8 cellular contexts compared by ENCODE assay signal in genomic region chr1:153749408-153750005, GRCh38.
DNase-seq lines count a peak whose midpoint lies in the region; ATAC-seq lines count a peak whose summit lies in the region.

No MANE protein-coding gene starts in this region.

- H3K4me3 ChIP-seq in skeletal muscle cell (ENCODE audit: low read depth, low read length) = no peak overlapping the region

- peak; percentile 78 for ATAC-seq in HG02763 (IDR thresholded peaks at IDR 0.05; ENCODE audit: unreplicated experiment)
- ATAC-seq in HG03025 (IDR thresholded peaks at IDR 0.05; ENCODE audit: low FRiP score, unreplicated experiment) = no peak

- DNase-seq in GM03348 (ENCODE audit: low spot score) = peak; percentile 93
- peak; percentile 48 to 53 for DNase-seq in NCI-H187 (lab: John Stamatoyannopoulos, UW)
- peak; percentile 38 to 82 (median 65) for DNase-seq in T-helper 2 cell
- peak; percentile 61 for DNase-seq in amniotic stem cell (lab: John Stamatoyannopoulos, UW)
- DNase-seq in hepatic stellate cell (ENCODE audit: low spot score) = peak; percentile 79
- DNase-seq in skeletal muscle cell (ENCODE audit: low read depth) = peak; percentile 34

Comparison
In these comparisons a context has a peak if more than half of its experiments do, and no peak if none do; other contexts are left out.
1. DNase-seq: peak in every context shown above with its lines; median percentile 93 in GM03348; 79 in hepatic stellate cell; 65 in T-helper 2 cell; 61 in amniotic stem cell; 50 in NCI-H187; 34 in skeletal muscle cell.